19 cellular contexts compared by ENCODE assay signal in genomic region chr9:36345103-36345846, GRCh38. TPM values are rescaled to one million over a fixed set of nuclear protein-coding genes. Genes with fewer than 3 reads are reported as not detected.
DNase-seq lines count a peak whose midpoint lies in the region; ATAC-seq, FAIRE-seq and TF ChIP-seq lines count a peak whose summit lies in the region.
"Had no signal": no experiment of that assay in that cellular context is flagged by ENCODE, and none has a peak within 500 bp of the region (broad histone marks: within the 10 kb centered on the region; RNA-seq: fewer than 3 reads in every experiment).

No MANE protein-coding gene starts in this region.

- peaks cover 9% of the 10 kb centered on the region for H3K4me1 ChIP-seq in left ventricle myocardium inferior

- H3K36me3 ChIP-seq in left ventricle myocardium inferior (peaks cover 85% of the 10 kb centered on the region), brain microvascular endothelial cell (replicated peaks) (peaks cover 38% of the 10 kb centered on the region)

- DNase-seq in left ventricle myocardium inferior, result no peak
- no peak for DNase-seq in left cardiac atrium
- no peak for DNase-seq in brain microvascular endothelial cell
- DNase-seq in iPS-NIHi7 (ENCODE audit: extremely low spot score), result peak; percentile 52
- DNase-seq in D721Med (ENCODE audit: insufficient read length, low spot score), result no peak
- DNase-seq in SIG-M5 treated with dmso at 0.1 percent for 504 hours (lab: John Stamatoyannopoulos, UW; ENCODE audit: unreplicated experiment), result no peak
- DNase-seq: activated CD4-positive, CD25-positive, alpha-beta regulatory T cell treated with anti-CD3 and anti-CD28 coated beads, Interleukin-2, amount 50 U/mL, for 72 hours; effector CD4-positive, alpha-beta T cell; HFFc6; KG1; NCI-H1694; NCI-H226; posterior cingulate gyrus; SK-N-SH; stimulated activated CD4-positive, alpha-beta T cell treated with anti-CD3 and anti-CD28 coated beads, Interleukin-4, amount 100 ng/mL, for 1 hour; T-helper 9 cell had no signal

- ATAC-seq in left cardiac atrium (no peak), HG03460 (IDR thresholded peaks at IDR 0.05; ENCODE audit: unreplicated experiment) (no peak), GM21360 (IDR thresholded peaks at IDR 0.05; ENCODE audit: unreplicated experiment) (no peak)

- H3K4me3 ChIP-seq in left ventricle myocardium inferior (no peak overlapping the region), brain microvascular endothelial cell (ENCODE audit: low read depth, low read length) (no peak overlapping the region)

- intact Hi-C loops in left ventricle myocardium inferior (cut with micrococcal nuclease) (no loop called here), left cardiac atrium (cut with DNase I) (no loop called here)

- H3K9me3 ChIP-seq in left ventricle myocardium inferior (replicated peaks), result no peaks in the 10 kb centered on the region
- H3K9me3 ChIP-seq: SK-N-SH had no signal

- FAIRE-seq in D721Med (lab: Jason Lieb, UNC), result no peak
- FAIRE-seq: GM12891 had no signal

- H3K27ac ChIP-seq in left ventricle myocardium inferior (replicated peaks), result no peak overlapping the region
- H3K27ac ChIP-seq in brain microvascular endothelial cell, result no peak overlapping the region

- H3K27me3 ChIP-seq in left ventricle myocardium inferior (ENCODE audit: low read depth) (no peaks in the 10 kb centered on the region), brain microvascular endothelial cell (replicated peaks) (no peaks in the 10 kb centered on the region)

- TF ChIP-seq CTCF in left ventricle myocardium inferior (IDR thresholded peaks at IDR 0.05; ENCODE audit: borderline replicate concordance) (peak; percentile 26), brain microvascular endothelial cell (IDR thresholded peaks at IDR 0.05; ENCODE audit: low read depth, low read length, missing control alignments) (peak; percentile 19), D721Med (IDR thresholded peaks at IDR 0.05; ENCODE audit: insufficient read depth, missing control alignments) (no peak)

- in situ Hi-C loops in brain microvascular endothelial cell (cut with HindIII; ENCODE audit: low pct_ligation_motif_present, low sequenced_read_pairs), result no loop called here

RNA-seq across cellular contexts. Expression of gene RNF38, which starts 54.8 kb away (rescaled TPM):
- total RNA-seq in left ventricle myocardium inferior (25.7 TPM), left cardiac atrium (10 to 100 TPM; 25.4 to 29.6 TPM)
